In genomic region chr3:24598691-24599090, GRCh38 we compare ENCODE assay signal across 13 cellular contexts.
DNase-seq lines count a peak whose midpoint lies in the region; FAIRE-seq and TF ChIP-seq lines count a peak whose summit lies in the region.
"Had no signal": no experiment of that assay in that cellular context is flagged by ENCODE, and none has a peak within 500 bp of the region (broad histone marks: within the 10 kb centered on the region; RNA-seq: fewer than 3 reads in every experiment).

No MANE protein-coding gene starts in this region.

- no peaks in the 10 kb centered on the region for H3K36me3 Mint-ChIP-seq in type B pancreatic cell
- no peaks in the 10 kb centered on the region for H3K36me3 Mint-ChIP-seq in activated CD4-positive, alpha-beta T cell treated with anti-CD3 and anti-CD28 coated beads, Interleukin-2, amount 10 ng/mL, durations not matched to agents 24 days and 14 days (ENCODE audit: low read depth)
- H3K36me3 Mint-ChIP-seq: activated CD8-positive, alpha-beta memory T cell treated with anti-CD3 and anti-CD28 coated beads, Interleukin-2, amount 10 ng/mL, durations not matched to agents 7 days and 5 days; activated naive CD8-positive, alpha-beta T cell treated with anti-CD3 and anti-CD28 coated beads, Interleukin-2, amount 10 ng/mL, durations not matched to agents 7 days and 5 days had no signal

- H3K27ac ChIP-seq in brain microvascular endothelial cell (no peak overlapping the region), keratinocyte (ENCODE audit: control insufficient read depth, insufficient read depth, low read length) (peak overlapping the region; percentile 41)
- H3K27ac ChIP-seq: KMS-11 had no signal

- no peaks in the 10 kb centered on the region for H3K9me3 ChIP-seq in keratinocyte (ENCODE audit: control insufficient read depth, low read depth, low read length)

- peak overlapping the region; percentile 44 for H3K4me2 ChIP-seq in keratinocyte (ENCODE audit: control insufficient read depth, extremely low read depth, insufficient read depth, low read depth, low read length)
- H3K4me2 ChIP-seq: KMS-11 had no signal

- no peaks in the 10 kb centered on the region for H3K9me1 ChIP-seq in keratinocyte (ENCODE audit: control insufficient read depth, extremely low read depth, insufficient read depth, low read length)

- no peaks in the 10 kb centered on the region for H4K20me1 ChIP-seq in keratinocyte (ENCODE audit: control insufficient read depth, extremely low read depth, insufficient read depth, low read length)

- H3K4me3 ChIP-seq in brain microvascular endothelial cell (ENCODE audit: low read depth, low read length) (no peak overlapping the region), keratinocyte (ENCODE audit: control insufficient read depth in 2 of 3, extremely low read depth in 1 of 3, insufficient read depth in 2 of 3, low read depth in 1 of 3, low read length in 3 of 3) (no peak overlapping the region)

- no peak overlapping the region for H2AFZ ChIP-seq in keratinocyte (ENCODE audit: control insufficient read depth, low read length)

- in situ Hi-C loops in brain microvascular endothelial cell (cut with HindIII; ENCODE audit: low pct_ligation_motif_present, low sequenced_read_pairs) = no loop called here

- H3K4me3 Mint-ChIP-seq in type B pancreatic cell = no peak overlapping the region
- H3K4me3 Mint-ChIP-seq in activated CD4-positive, alpha-beta T cell treated with anti-CD3 and anti-CD28 coated beads, Interleukin-2, amount 10 ng/mL, durations not matched to agents 24 days and 14 days = no peak overlapping the region
- H3K4me3 Mint-ChIP-seq: activated CD8-positive, alpha-beta memory T cell treated with anti-CD3 and anti-CD28 coated beads, Interleukin-2, amount 10 ng/mL, durations not matched to agents 7 days and 5 days; activated naive CD8-positive, alpha-beta T cell treated with anti-CD3 and anti-CD28 coated beads, Interleukin-2, amount 10 ng/mL, durations not matched to agents 7 days and 5 days had no signal

- H3K9ac ChIP-seq in keratinocyte (ENCODE audit: control insufficient read depth, extremely low read depth, insufficient read depth, low read length) = no peak overlapping the region
- H3K9ac ChIP-seq: KMS-11 had no signal

- H3K36me3 ChIP-seq in brain microvascular endothelial cell (replicated peaks) (no peaks in the 10 kb centered on the region), keratinocyte (ENCODE audit: control insufficient read depth in 2 of 2, extremely low read depth in 1 of 2, insufficient read depth in 2 of 2, low read length in 2 of 2) (no peaks in the 10 kb centered on the region)

- peaks cover 31% of the 10 kb centered on the region for H3K4me1 ChIP-seq in keratinocyte (ENCODE audit: control insufficient read depth, extremely low read depth, insufficient read depth, low read length)

- peak; percentile 36 for FAIRE-seq in keratinocyte (lab: Jason Lieb, UNC)

- peaks cover 2% of the 10 kb centered on the region for H3K27me3 Mint-ChIP-seq in type B pancreatic cell
- H3K27me3 Mint-ChIP-seq in activated CD4-positive, alpha-beta T cell treated with anti-CD3 and anti-CD28 coated beads, Interleukin-2, amount 10 ng/mL, durations not matched to agents 24 days and 14 days = no peaks in the 10 kb centered on the region
- H3K27me3 Mint-ChIP-seq: activated CD8-positive, alpha-beta memory T cell treated with anti-CD3 and anti-CD28 coated beads, Interleukin-2, amount 10 ng/mL, durations not matched to agents 7 days and 5 days; activated naive CD8-positive, alpha-beta T cell treated with anti-CD3 and anti-CD28 coated beads, Interleukin-2, amount 10 ng/mL, durations not matched to agents 7 days and 5 days had no signal

- peaks cover 12% of the 10 kb centered on the region for H3K4me1 Mint-ChIP-seq in type B pancreatic cell (ENCODE audit: unreplicated experiment)
- H3K4me1 Mint-ChIP-seq in activated CD4-positive, alpha-beta T cell treated with anti-CD3 and anti-CD28 coated beads, Interleukin-2, amount 10 ng/mL, durations not matched to agents 24 days and 14 days = no peaks in the 10 kb centered on the region
- H3K4me1 Mint-ChIP-seq: activated CD8-positive, alpha-beta memory T cell treated with anti-CD3 and anti-CD28 coated beads, Interleukin-2, amount 10 ng/mL, durations not matched to agents 7 days and 5 days; activated naive CD8-positive, alpha-beta T cell treated with anti-CD3 and anti-CD28 coated beads, Interleukin-2, amount 10 ng/mL, durations not matched to agents 7 days and 5 days had no signal

- TF ChIP-seq CTCF in brain microvascular endothelial cell (IDR thresholded peaks at IDR 0.05; ENCODE audit: low read depth, low read length, missing control alignments) (no peak), keratinocyte (optimal IDR thresholded peaks at IDR 0.05 in 1 of 3, IDR thresholded peaks at IDR 0.05 in 1 of 3, conservative IDR thresholded peaks at IDR 0.05 in 1 of 3; ENCODE audit: extremely low read depth in 1 of 3, insufficient read depth in 2 of 3, low read length in 3 of 3) (no peak), type B pancreatic cell (conservative IDR thresholded peaks at IDR 0.05) (no peak)

- H3K9me3 Mint-ChIP-seq in type B pancreatic cell = no peaks in the 10 kb centered on the region
- no peaks in the 10 kb centered on the region for H3K9me3 Mint-ChIP-seq in activated CD4-positive, alpha-beta T cell treated with anti-CD3 and anti-CD28 coated beads, Interleukin-2, amount 10 ng/mL, durations not matched to agents 24 days and 14 days
- H3K9me3 Mint-ChIP-seq: activated naive CD8-positive, alpha-beta T cell treated with anti-CD3 and anti-CD28 coated beads, Interleukin-2, amount 10 ng/mL, durations not matched to agents 7 days and 5 days had no signal

- intact Hi-C loops in activated CD4-positive, alpha-beta T cell treated with anti-CD3 and anti-CD28 coated beads, Interleukin-2, amount 10 ng/mL, durations not matched to agents 24 days and 14 days (cut with micrococcal nuclease) = no loop called here

- H3K27me3 ChIP-seq in brain microvascular endothelial cell (replicated peaks) (no peaks in the 10 kb centered on the region), keratinocyte (ENCODE audit: control insufficient read depth, extremely low read depth, insufficient read depth, low read length) (no peaks in the 10 kb centered on the region)

- no peaks in the 10 kb centered on the region for H3K79me2 ChIP-seq in keratinocyte (ENCODE audit: control insufficient read depth, insufficient read depth, low read length)

- dilution Hi-C loops in keratinocyte (cut with MboI; ENCODE audit: extremely low pct_ligation_motif_present, low sequenced_read_pairs) = no loop called here

- H3K27ac Mint-ChIP-seq in type B pancreatic cell = peak overlapping the region; percentile 60
- no peak overlapping the region for H3K27ac Mint-ChIP-seq in activated CD4-positive, alpha-beta T cell treated with anti-CD3 and anti-CD28 coated beads, Interleukin-2, amount 10 ng/mL, durations not matched to agents 24 days and 14 days
- H3K27ac Mint-ChIP-seq: activated CD8-positive, alpha-beta memory T cell treated with anti-CD3 and anti-CD28 coated beads, Interleukin-2, amount 10 ng/mL, durations not matched to agents 7 days and 5 days; activated naive CD8-positive, alpha-beta T cell treated with anti-CD3 and anti-CD28 coated beads, Interleukin-2, amount 10 ng/mL, durations not matched to agents 7 days and 5 days had no signal

- DNase-seq in HPDE6-E6E7 (ENCODE audit: extremely low spot score) (peak; percentile 2), brain microvascular endothelial cell (peak; percentile 17), keratinocyte (ENCODE audit: low read depth, low spot score) (no peak), type B pancreatic cell (ENCODE audit: extremely low spot score, unreplicated experiment) (no peak), NCI-H345 treated with DMSO at 0.1 percent for 48 hours (lab: John Stamatoyannopoulos, UW; ENCODE audit: unreplicated experiment) (no peak)
- no peak for DNase-seq in activated CD4-positive, alpha-beta T cell treated with anti-CD3 and anti-CD28 coated beads, Interleukin-2, amount 10 ng/mL, durations not matched to agents 24 days and 14 days
- no peak for DNase-seq in activated T-cell treated with anti-CD3 and anti-CD28 coated beads, Interleukin-2, amount 50 U/mL, for 48 hours
- DNase-seq: activated CD8-positive, alpha-beta memory T cell treated with anti-CD3 and anti-CD28 coated beads, Interleukin-2, amount 10 ng/mL, durations not matched to agents 7 days and 5 days; activated naive CD8-positive, alpha-beta T cell treated with anti-CD3 and anti-CD28 coated beads, Interleukin-2, amount 10 ng/mL, durations not matched to agents 7 days and 5 days; hippocampal formation; NCI-H2171; retina had no signal

Comparison
In these comparisons a context has a peak if more than half of its experiments do, and no peak if none do; other contexts are left out.
1. DNase-seq: peak in HPDE6-E6E7 (single experiment) and brain microvascular endothelial cell (single experiment); none in keratinocyte (single experiment), type B pancreatic cell (single experiment), activated CD4-positive, alpha-beta T cell treated with anti-CD3 and anti-CD28 coated beads, Interleukin-2, amount 10 ng/mL, durations not matched to agents 24 days and 14 days (single experiment), activated T-cell treated with anti-CD3 and anti-CD28 coated beads, Interleukin-2, amount 50 U/mL, for 48 hours (0 of 2) and NCI-H345 treated with DMSO at 0.1 percent for 48 hours (single experiment).